In the genomic region with DNA sequence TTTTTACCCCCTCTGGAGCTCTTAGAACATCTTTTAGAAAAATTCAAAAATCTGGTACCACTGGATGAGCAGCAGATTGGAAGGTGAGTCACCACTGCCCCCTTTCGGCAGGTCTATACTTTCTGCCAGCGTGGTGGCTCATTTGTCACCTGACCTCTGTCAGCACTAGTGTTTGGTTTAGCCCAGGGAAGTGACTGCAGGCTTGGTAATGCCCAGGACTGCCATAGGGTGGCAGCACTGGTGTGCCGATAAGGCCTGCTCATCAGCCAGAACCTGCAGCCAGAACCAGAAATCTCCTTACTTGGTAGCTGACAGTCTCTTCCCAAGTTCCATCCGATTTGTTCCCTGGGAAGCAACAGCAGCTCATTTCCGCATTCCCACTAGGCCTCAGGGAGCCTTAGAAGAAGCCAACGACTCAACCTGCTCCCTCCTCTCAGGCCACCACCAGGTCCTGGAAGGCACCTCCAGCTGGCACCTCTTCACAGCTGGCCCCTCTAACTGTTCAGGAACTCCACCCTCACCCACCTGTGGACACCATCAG, we compare ENCODE assay signal across 8 cellular contexts. TPM values are rescaled to one million over a fixed set of nuclear protein-coding genes. Genes with fewer than 3 reads are reported as not detected.
DNase-seq lines count a peak whose midpoint lies in the region; ATAC-seq and TF ChIP-seq lines count a peak whose summit lies in the region.

No MANE protein-coding gene starts in this region.

- DNase-seq in GDM1 (lab: John Stamatoyannopoulos, UW) (peak; percentile 87), HCEC 1CT (peak; percentile 93), M059J (ENCODE audit: low read depth) (peak; percentile 94), RWPE1 (ENCODE audit: low spot score) (peak; percentile 88), fibroblast of villous mesenchyme (ENCODE audit: low read depth) (peak; percentile 93), neural progenitor cell (ENCODE audit: low spot score) (peak; percentile 95)

- H3K36me3 ChIP-seq in neural progenitor cell (no peaks in the 10 kb centered on the region), stomach smooth muscle (ENCODE audit: control insufficient read depth in 2 of 2, insufficient read depth in 2 of 2, low read length in 2 of 2) (peaks cover 17% of the 10 kb centered on the region in 2 donors)

- ATAC-seq in activated T-helper 17 cell treated with anti-CD3 and anti-CD28 coated beads, Interleukin-2, amount 50 U/mL, for 72 hours (replicated peaks), result peak; percentile 100

- no peaks in the 10 kb centered on the region for H3K27me3 Mint-ChIP-seq in activated T-helper 17 cell treated with anti-CD3 and anti-CD28 coated beads, Interleukin-2, amount 50 U/mL, for 72 hours
- H3K27me3 Mint-ChIP-seq in neural progenitor cell (ENCODE audit: insufficient read depth, low read depth), result peaks cover 2% of the 10 kb centered on the region

- H3F3A ChIP-seq in neural progenitor cell (ENCODE audit: low read depth), result peaks cover 8% of the 10 kb centered on the region

- CTCF ChIA-PET in RWPE1 (lab: Yijun Ruan, JAX), result interaction anchor here (0.6 to 1.8 kb wide), 21 partner anchors 8 to 1345 kb away, joined by 3 to 10 read pairs (median 4); no protein-coding TSS in a partner anchor

- H4K20me1 ChIP-seq in neural progenitor cell (ENCODE audit: low read depth), result peaks cover 39% of the 10 kb centered on the region

- H3K27ac ChIP-seq in RWPE1 (peak overlapping the region; percentile 59), neural progenitor cell (no peak overlapping the region), stomach smooth muscle (ENCODE audit: low read length) (peak overlapping the region; percentile 80)

- H3K4me1 ChIP-seq in neural progenitor cell (no peaks in the 10 kb centered on the region), stomach smooth muscle (ENCODE audit: control insufficient read depth, insufficient read depth, low read length) (peaks cover 12% of the 10 kb centered on the region)

- H3K27ac Mint-ChIP-seq in activated T-helper 17 cell treated with anti-CD3 and anti-CD28 coated beads, Interleukin-2, amount 50 U/mL, for 72 hours, result peak overlapping the region; percentile 47
- H3K27ac Mint-ChIP-seq in neural progenitor cell, result peak overlapping the region; percentile 35

- no peaks in the 10 kb centered on the region for H3K9me3 ChIP-seq in neural progenitor cell (ENCODE audit: low read depth)
- H3K9me3 ChIP-seq in stomach smooth muscle (ENCODE audit: control insufficient read depth in 2 of 2, low read length in 2 of 2), result no peaks in the 10 kb centered on the region

- POLR2A ChIA-PET in RWPE1 (lab: Yijun Ruan, JAX; ENCODE audit: low non-redundant PET), result no interaction called here

- no peaks in the 10 kb centered on the region for H3K9me3 Mint-ChIP-seq in activated T-helper 17 cell treated with anti-CD3 and anti-CD28 coated beads, Interleukin-2, amount 50 U/mL, for 72 hours
- H3K9me3 Mint-ChIP-seq in neural progenitor cell, result no peaks in the 10 kb centered on the region

- H3K79me2 ChIP-seq in neural progenitor cell (ENCODE audit: low read depth), result peaks cover 15% of the 10 kb centered on the region

- no peak overlapping the region for H3K4me2 ChIP-seq in neural progenitor cell

- H3K4me3 ChIP-seq in fibroblast of villous mesenchyme (ENCODE audit: low read depth, low read length), result no peak overlapping the region
- H3K4me3 ChIP-seq in neural progenitor cell, result no peak overlapping the region
- no peak overlapping the region for H3K4me3 ChIP-seq in stomach smooth muscle (ENCODE audit: low read length in 2 of 2)

- TF ChIP-seq CTCF in RWPE1 (conservative IDR thresholded peaks at IDR 0.05; ENCODE audit: low read depth) (peak; percentile 93), fibroblast of villous mesenchyme (IDR thresholded peaks at IDR 0.05; ENCODE audit: insufficient read depth, low read depth, low read length) (peak; percentile 97), neural progenitor cell (IDR thresholded peaks at IDR 0.05) (peak; percentile 100)

- H3K9ac ChIP-seq in neural progenitor cell (no peak overlapping the region), stomach smooth muscle (ENCODE audit: low read length in 2 of 2) (peak overlapping the region; percentile 40 to 58)

- H3K27me3 ChIP-seq in neural progenitor cell, result no peaks in the 10 kb centered on the region
- no peaks in the 10 kb centered on the region for H3K27me3 ChIP-seq in stomach smooth muscle (ENCODE audit: control insufficient read depth in 1 of 2, insufficient read depth in 2 of 2, low read length in 2 of 2)

- H3K4me1 Mint-ChIP-seq in activated T-helper 17 cell treated with anti-CD3 and anti-CD28 coated beads, Interleukin-2, amount 50 U/mL, for 72 hours, result peaks cover 27% of the 10 kb centered on the region
- peaks cover 26% of the 10 kb centered on the region for H3K4me1 Mint-ChIP-seq in neural progenitor cell

- H3K4me3 Mint-ChIP-seq in activated T-helper 17 cell treated with anti-CD3 and anti-CD28 coated beads, Interleukin-2, amount 50 U/mL, for 72 hours, result no peak overlapping the region
- H3K4me3 Mint-ChIP-seq in neural progenitor cell, result no peak overlapping the region

- H3K36me3 Mint-ChIP-seq in activated T-helper 17 cell treated with anti-CD3 and anti-CD28 coated beads, Interleukin-2, amount 50 U/mL, for 72 hours (ENCODE audit: low read depth), result peaks cover 86% of the 10 kb centered on the region
- H3K36me3 Mint-ChIP-seq in neural progenitor cell, result peaks cover 18% of the 10 kb centered on the region

- no peak overlapping the region for H2AFZ ChIP-seq in neural progenitor cell (replicated peaks)

RNA-seq across cellular contexts. Expression of a gene that starts 6.8 kb away (rescaled TPM):
- total RNA-seq in M059J (2014; rRNA removed; shearing (Covaris generic)), result 36.1 and 44.9 TPM in 2 replicates
- total RNA-seq in activated T-helper 17 cell treated with anti-CD3 and anti-CD28 coated beads, Interleukin-2, amount 50 U/mL, for 72 hours, result 10 to 100 TPM; 30.3 to 60.0 TPM
- total RNA-seq in fibroblast of villous mesenchyme (23.2 and 24.6 TPM in 2 replicates), neural progenitor cell (ENCODE audit: low replicate concordance) (9.5 and 20.2 TPM in 2 replicates)

RNA-seq across cellular contexts. Expression of a gene that starts 59.9 kb away (rescaled TPM):
- not detected in 2 replicates for total RNA-seq in M059J (2014; rRNA removed; shearing (Covaris generic))
- not detected for total RNA-seq in activated T-helper 17 cell treated with anti-CD3 and anti-CD28 coated beads, Interleukin-2, amount 50 U/mL, for 72 hours
- total RNA-seq in fibroblast of villous mesenchyme (not detected in 2 replicates), neural progenitor cell (ENCODE audit: low replicate concordance) (not detected in 2 replicates)
